In genomic region chr6:158064725-158065251, GRCh38 we compare ENCODE assay signal across 19 cellular contexts.
DNase-seq lines count a peak whose midpoint lies in the region; ATAC-seq, FAIRE-seq and TF ChIP-seq lines count a peak whose summit lies in the region.
"Had no signal": no experiment of that assay in that cellular context is flagged by ENCODE, and none has a peak within 500 bp of the region (broad histone marks: within the 10 kb centered on the region; RNA-seq: fewer than 3 reads in every experiment).

No MANE protein-coding gene starts in this region.

- TF ChIP-seq CTCF in uterus (IDR thresholded peaks at IDR 0.05) (no peak), lower lobe of right lung (IDR thresholded peaks at IDR 0.05) (no peak)

- TF ChIP-seq POLR2A in uterus (IDR thresholded peaks at IDR 0.05), result no peak

- intact Hi-C loops in uterus (cut with DNase I; ENCODE audit: low total_unique reads), result loop anchor here (10.0 kb wide), 1 partner anchor 90 kb away; no protein-coding TSS in a partner anchor
- intact Hi-C loops in lower lobe of right lung (cut with DNase I), result no loop called here

- H3K4me3 ChIP-seq in uterus (no peak overlapping the region), lower lobe of right lung (no peak overlapping the region)
- H3K4me3 ChIP-seq: A549, MG63, Peyer's patch had no signal

- DNase-seq in NCI-H524 (lab: John Stamatoyannopoulos, UW) (peak; percentile 60 to 84), NCI-H524 treated with DMSO at 0.1 percent for 48 hours (lab: John Stamatoyannopoulos, UW) (no peak), Daoy (ENCODE audit: low read depth) (peak; percentile 7), NCI-H345 (lab: John Stamatoyannopoulos, UW) (peak; percentile 73), left kidney (ENCODE audit: low read depth, low spot score) (peak; percentile 78), uterus (no peak), RCC 7860 (ENCODE audit: low spot score) (no peak), lower lobe of right lung (no peak)
- DNase-seq: H7, Karpas-422, MG63, NCI-H1092, NCI-H146, NCI-H510A treated with DMSO at 0.1 percent for 48 hours, Right ventricle myocardium superior, SK-N-SH had no signal

- no peak overlapping the region for H3K27ac ChIP-seq in uterus
- H3K27ac ChIP-seq in lower lobe of right lung, result no peak overlapping the region
- H3K27ac ChIP-seq: C4-2B, Peyer's patch had no signal

- H3K9me3 ChIP-seq in uterus, result no peaks in the 10 kb centered on the region
- H3K9me3 ChIP-seq in lower lobe of right lung, result no peaks in the 10 kb centered on the region
- H3K9me3 ChIP-seq: A549, MG63, Peyer's patch, SK-N-SH had no signal

- peaks cover 13 to 14% of the 10 kb centered on the region in 2 donors for H3K4me1 ChIP-seq in uterus
- H3K4me1 ChIP-seq in lower lobe of right lung, result peaks cover 30% of the 10 kb centered on the region

- ATAC-seq in lower lobe of right lung, result no peak
- ATAC-seq: A549 had no signal

- FAIRE-seq in RCC 7860 (lab: Jason Lieb, UNC), result no peak
- FAIRE-seq: A549 had no signal

- H3K27me3 ChIP-seq in uterus (no peaks in the 10 kb centered on the region), lower lobe of right lung (ENCODE audit: low read depth) (no peaks in the 10 kb centered on the region)
- H3K27me3 ChIP-seq: MG63, Peyer's patch had no signal

- H3K36me3 ChIP-seq in uterus (no peaks in the 10 kb centered on the region), lower lobe of right lung (peaks cover 4% of the 10 kb centered on the region)

Comparison
In these comparisons a context has a peak if more than half of its experiments do, and no peak if none do; other contexts are left out.
1. DNase-seq: peak in NCI-H524 (2 of 2), Daoy (single experiment), NCI-H345 (single experiment) and left kidney (single experiment); none in NCI-H524 treated with DMSO at 0.1 percent for 48 hours (single experiment), uterus (0 of 2), RCC 7860 (single experiment) and lower lobe of right lung (single experiment).